9 cellular contexts compared by ENCODE assay signal in genomic region chr20:45368221-45368980, GRCh38. TPM values are rescaled to one million over a fixed set of nuclear protein-coding genes. Genes with fewer than 3 reads are reported as not detected.
DNase-seq lines count a peak whose midpoint lies in the region; ATAC-seq, FAIRE-seq and TF ChIP-seq lines count a peak whose summit lies in the region.
"Had no signal": no experiment of that assay in that cellular context is flagged by ENCODE, and none has a peak within 500 bp of the region (broad histone marks: within the 10 kb centered on the region; RNA-seq: fewer than 3 reads in every experiment).

No MANE protein-coding gene starts in this region.

- H3K4me3 ChIP-seq in small intestine (ENCODE audit: low read depth in 1 of 2, low read length in 2 of 2): no peak overlapping the region
- no peak overlapping the region for H3K4me3 ChIP-seq in H7 (ENCODE audit: insufficient read depth, low read depth, low read length)

- H3K9me3 Mint-ChIP-seq in endothelial cell (ENCODE audit: unreplicated experiment): no peaks in the 10 kb centered on the region

- H3K36me3 Mint-ChIP-seq in endothelial cell (ENCODE audit: low read depth, unreplicated experiment): peaks cover 15% of the 10 kb centered on the region

- H3K4me1 Mint-ChIP-seq in endothelial cell (ENCODE audit: unreplicated experiment): peaks cover 17% of the 10 kb centered on the region

- peak; percentile 31 for DNase-seq in activated naive CD4-positive, alpha-beta T cell treated with Interleukin-2 at 50 U/mL for 16 hours
- no peak for DNase-seq in activated naive CD4-positive, alpha-beta T cell (lab: John Stamatoyannopoulos, UW)
- DNase-seq in T-helper 22 cell (ENCODE audit: low read depth): peak; percentile 21
- peak; percentile 45 for DNase-seq in small intestine
- DNase-seq in endothelial cell (ENCODE audit: low spot score): no peak
- no peak for DNase-seq in H7
- no peak for DNase-seq in NCI-H1105 treated with DMSO at 0.1 percent for 48 hours (lab: John Stamatoyannopoulos, UW)

- no peaks in the 10 kb centered on the region for H3K27me3 ChIP-seq in small intestine (ENCODE audit: control insufficient read depth in 2 of 2, insufficient read depth in 2 of 2, low read length in 2 of 2)
- H3K27me3 ChIP-seq in H7 (ENCODE audit: control insufficient read depth, insufficient read depth, low read length): peaks cover 7% of the 10 kb centered on the region

- no peaks in the 10 kb centered on the region for H3K9me3 ChIP-seq in small intestine (ENCODE audit: control insufficient read depth, low read depth)

- H3K27ac ChIP-seq in small intestine (ENCODE audit: low read depth in 1 of 2, low read length in 1 of 2): peak overlapping the region; percentile 10 to 24

- H3K4me1 ChIP-seq in small intestine (ENCODE audit: control insufficient read depth in 2 of 2, insufficient read depth in 1 of 2, low read depth in 1 of 2, low read length in 1 of 2): peaks cover 3 to 7% of the 10 kb centered on the region in 2 donors

- H3K36me3 ChIP-seq in small intestine (ENCODE audit: control insufficient read depth in 2 of 2, insufficient read depth in 2 of 2, low read length in 2 of 2) (peaks cover 4 to 13% of the 10 kb centered on the region in 2 donors), H7 (replicated peaks; ENCODE audit: control insufficient read depth, insufficient read depth, low read length) (peaks cover 2% of the 10 kb centered on the region; the same call in 1 of the 2 replicates)

- H3K27me3 Mint-ChIP-seq in endothelial cell (ENCODE audit: unreplicated experiment): peaks cover 2% of the 10 kb centered on the region

- peak; percentile 78 for ATAC-seq in HG03135 (IDR thresholded peaks at IDR 0.05; ENCODE audit: unreplicated experiment)

- WGBS in small intestine, 3 donors: 63 to 91% (median 71%) methylated on average over 6 of the region's 6 CpGs

- no peak for TF ChIP-seq CTCF in endothelial cell (IDR thresholded peaks at IDR 0.05; ENCODE audit: unreplicated experiment)

- FAIRE-seq in small intestine (lab: Jason Lieb, UNC): no peak

- no peak overlapping the region for H3K27ac Mint-ChIP-seq in endothelial cell (ENCODE audit: unreplicated experiment)

- no peak overlapping the region for H3K4me3 Mint-ChIP-seq in endothelial cell (ENCODE audit: unreplicated experiment)

RNA-seq across cellular contexts. Expression of gene SYS1, which starts 5.4 kb away (rescaled TPM):
- polyA plus RNA-seq in small intestine: 10 to 100 TPM; 13.6 to 31.4 (median 22.4) TPM
- 20.0 TPM for total RNA-seq in endothelial cell (ENCODE audit: unreplicated experiment)
- total RNA-seq in H7 (2014; rRNA removed; shearing (Covaris generic)): 11.8 and 22.8 TPM in 2 replicates

RNA-seq across cellular contexts. Expression of gene TP53TG5, which starts 9.7 kb away (rescaled TPM):
- under 1 TPM in 1 of 3 donors, not detected in 2; 0.19 TPM for polyA plus RNA-seq in small intestine
- total RNA-seq in endothelial cell (ENCODE audit: unreplicated experiment): not detected
- total RNA-seq in H7 (2014; rRNA removed; shearing (Covaris generic)): not detected in 2 replicates
- total RNA-seq: T-helper 1 cell treated with Interleukin-12 subunit alpha and Interleukin-12 subunit beta and Interleukin-4 antibody, amounts not matched to agents 30 ng/mL and 1 ng/mL, for 36 hours had no signal

RNA-seq across cellular contexts. Expression of gene SDC4, which starts 20.2 kb away (rescaled TPM):
- polyA plus RNA-seq in small intestine: 10 to 100 TPM; 14.3 to 31.5 (median 15.4) TPM
- total RNA-seq in endothelial cell (ENCODE audit: unreplicated experiment): 7.4 TPM
- 47.3 and 56.1 TPM in 2 replicates for total RNA-seq in H7 (2014; rRNA removed; shearing (Covaris generic))

RNA-seq across cellular contexts. Expression of gene DBNDD2, which starts 39.7 kb away (rescaled TPM):
- 100 to 1,000 TPM in 2 of 3 donors, 10 to 100 TPM in 1; 98.6 to 114 (median 104) TPM for polyA plus RNA-seq in small intestine
- total RNA-seq in endothelial cell (ENCODE audit: unreplicated experiment): 2.0 TPM
- total RNA-seq in H7 (2014; rRNA removed; shearing (Covaris generic)): 12.5 and 23.4 TPM in 2 replicates

RNA-seq across cellular contexts. Expression of gene PIGT, which starts 47.5 kb away (rescaled TPM):
- polyA plus RNA-seq in small intestine: 10 to 100 TPM; 49.7 to 85.2 (median 51.0) TPM
- total RNA-seq in endothelial cell (ENCODE audit: unreplicated experiment): 68.6 TPM
- total RNA-seq in H7 (2014; rRNA removed; shearing (Covaris generic)): 67.9 and 70.5 TPM in 2 replicates

Comparison
In these comparisons a context has a peak if more than half of its experiments do, and no peak if none do; other contexts are left out.
1. DNase-seq: peak in activated naive CD4-positive, alpha-beta T cell treated with Interleukin-2 at 50 U/mL for 16 hours (single experiment), T-helper 22 cell (single experiment) and small intestine (single experiment); none in activated naive CD4-positive, alpha-beta T cell (0 of 4), endothelial cell (single experiment), H7 (single experiment) and NCI-H1105 treated with DMSO at 0.1 percent for 48 hours (single experiment).